Comparison of ENCODE assay signal across 1 cellular context in the genomic region with DNA sequence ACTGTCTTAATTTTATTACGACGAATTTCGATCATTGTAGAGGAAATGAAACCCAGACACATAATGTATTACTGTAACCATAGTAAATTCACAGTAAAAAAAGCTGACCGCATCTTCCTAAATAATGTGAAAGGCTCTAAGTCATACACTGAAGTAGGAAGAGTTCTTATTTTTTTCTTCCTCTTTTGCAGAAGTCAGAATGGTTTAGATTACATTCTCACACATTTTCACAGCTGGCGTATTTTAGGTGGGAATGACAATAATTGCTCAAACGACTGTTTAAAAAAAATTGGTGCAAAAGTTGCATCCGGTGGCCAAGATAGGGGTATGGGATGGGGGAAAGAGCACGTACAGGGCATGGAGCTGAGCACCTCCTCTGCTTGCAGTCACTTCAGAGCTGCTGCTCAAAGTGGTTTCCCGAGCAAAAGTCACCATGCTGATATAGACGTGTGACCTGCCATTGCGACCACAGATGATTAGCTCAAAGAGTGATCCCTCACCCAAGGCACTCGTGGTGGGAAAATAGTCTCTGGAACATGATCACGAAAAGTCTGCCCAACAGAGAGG.
TF ChIP-seq lines count a peak whose summit lies in the region.

No MANE protein-coding gene starts in this region.

TF ChIP-seq in HepG2, 621 proteins besides CTCF, POLR2A, EP300 and RAD21:
- no peak for TF ChIP-seq POLR2AphosphoS5 (IDR thresholded peaks at IDR 0.05; ENCODE audit: low read depth, low read length)
- TF ChIP-seq, protein P1, sequence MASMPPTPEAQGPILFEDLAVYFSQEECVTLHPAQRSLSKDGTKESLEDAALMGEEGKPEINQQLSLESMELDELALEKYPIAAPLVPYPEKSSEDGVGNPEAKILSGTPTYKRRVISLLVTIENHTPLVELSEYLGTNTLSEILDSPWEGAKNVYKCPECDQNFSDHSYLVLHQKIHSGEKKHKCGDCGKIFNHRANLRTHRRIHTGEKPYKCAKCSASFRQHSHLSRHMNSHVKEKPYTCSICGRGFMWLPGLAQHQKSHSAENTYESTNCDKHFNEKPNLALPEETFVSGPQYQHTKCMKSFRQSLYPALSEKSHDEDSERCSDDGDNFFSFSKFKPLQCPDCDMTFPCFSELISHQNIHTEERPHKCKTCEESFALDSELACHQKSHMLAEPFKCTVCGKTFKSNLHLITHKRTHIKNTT (CRISPR knock-in tag; IDR thresholded peaks at IDR 0.05) = no peak
- TF ChIP-seq, protein P2, sequence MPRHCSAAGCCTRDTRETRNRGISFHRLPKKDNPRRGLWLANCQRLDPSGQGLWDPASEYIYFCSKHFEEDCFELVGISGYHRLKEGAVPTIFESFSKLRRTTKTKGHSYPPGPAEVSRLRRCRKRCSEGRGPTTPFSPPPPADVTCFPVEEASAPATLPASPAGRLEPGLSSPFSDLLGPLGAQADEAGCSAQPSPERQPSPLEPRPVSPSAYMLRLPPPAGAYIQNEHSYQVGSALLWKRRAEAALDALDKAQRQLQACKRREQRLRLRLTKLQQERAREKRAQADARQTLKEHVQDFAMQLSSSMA (CRISPR knock-in tag; IDR thresholded peaks at IDR 0.05) = no peak
- no peak for TF ChIP-seq ZNF773 (CRISPR knock-in tag; IDR thresholded peaks at IDR 0.05; ENCODE audit: borderline replicate concordance)
- no peak for TF ChIP-seq DZIP1 (CRISPR knock-in tag; IDR thresholded peaks at IDR 0.05)
- TF ChIP-seq IRX3 (CRISPR knock-in tag; IDR thresholded peaks at IDR 0.05; ENCODE audit: borderline replicate concordance, low read depth) = no peak
- TF ChIP-seq, protein P3, sequence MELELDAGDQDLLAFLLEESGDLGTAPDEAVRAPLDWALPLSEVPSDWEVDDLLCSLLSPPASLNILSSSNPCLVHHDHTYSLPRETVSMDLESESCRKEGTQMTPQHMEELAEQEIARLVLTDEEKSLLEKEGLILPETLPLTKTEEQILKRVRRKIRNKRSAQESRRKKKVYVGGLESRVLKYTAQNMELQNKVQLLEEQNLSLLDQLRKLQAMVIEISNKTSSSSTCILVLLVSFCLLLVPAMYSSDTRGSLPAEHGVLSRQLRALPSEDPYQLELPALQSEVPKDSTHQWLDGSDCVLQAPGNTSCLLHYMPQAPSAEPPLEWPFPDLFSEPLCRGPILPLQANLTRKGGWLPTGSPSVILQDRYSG (CRISPR knock-in tag; IDR thresholded peaks at IDR 0.05) = no peak
TF ChIP-seq in HepG2: peak in this region for 0.
